Comparison of ENCODE assay signal across 12 cellular contexts in the genomic region with DNA sequence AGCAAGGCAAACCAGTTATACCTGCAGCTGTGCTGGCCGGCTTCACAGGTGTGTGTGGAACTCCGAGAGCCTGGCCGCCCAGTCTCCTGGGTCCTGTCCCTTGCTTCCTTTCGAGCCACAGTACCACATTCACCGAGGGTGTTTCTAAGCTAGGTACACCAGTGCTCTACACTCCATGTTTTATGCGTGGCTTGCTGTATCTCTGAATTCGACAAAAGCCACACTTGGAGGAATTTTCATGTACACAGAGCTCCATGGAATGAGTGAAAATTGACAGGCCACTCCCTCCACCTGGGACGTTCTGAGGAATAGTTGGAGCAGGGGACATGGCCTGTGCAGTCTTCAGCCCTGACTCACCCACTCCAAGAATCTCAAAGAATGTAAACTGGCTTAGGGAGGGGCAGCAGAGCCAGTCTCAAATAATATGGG. TPM values are rescaled to one million over a fixed set of nuclear protein-coding genes. Genes with fewer than 3 reads are reported as not detected.
DNase-seq lines count a peak whose midpoint lies in the region; ATAC-seq, FAIRE-seq and TF ChIP-seq lines count a peak whose summit lies in the region.
"Had no signal": no experiment of that assay in that cellular context is flagged by ENCODE, and none has a peak within 500 bp of the region (broad histone marks: within the 10 kb centered on the region; RNA-seq: fewer than 3 reads in every experiment).

No MANE protein-coding gene starts in this region.

- H3K27me3 ChIP-seq in upper lobe of right lung, result no peaks in the 10 kb centered on the region

- ATAC-seq in upper lobe of right lung (peak; percentile 77), GM21737 (IDR thresholded peaks at IDR 0.05; ENCODE audit: unreplicated experiment) (no peak)
- ATAC-seq: right cardiac atrium; stimulated activated naive CD8-positive, alpha-beta T cell treated with anti-CD3 and anti-CD28 coated beads, Interleukin-15, Interleukin-2, amounts not matched to agents 100 U/mL and 50 U/mL, for 24 hours had no signal

- 85 to 100% methylated on average over 6 to 7 of the region's 8 CpGs for WGBS in mesodermal cell (ENCODE audit: insufficient coverage in 2 of 2), 2 experiments

- H3K9me3 ChIP-seq in mesodermal cell (ENCODE audit: control insufficient read depth, low read length) (no peaks in the 10 kb centered on the region), upper lobe of right lung (no peaks in the 10 kb centered on the region)

- FAIRE-seq in HTR-8/SVneo (lab: Jason Lieb, UNC), result peak; percentile 69

- intact Hi-C loops in upper lobe of right lung (cut with DNase I), result loop anchor here (10.0 kb wide), 3 partner anchors 85 to 305 kb away; no protein-coding TSS in a partner anchor

- no peak for TF ChIP-seq CTCF in choroid plexus epithelial cell (conservative IDR thresholded peaks at IDR 0.05; ENCODE audit: low read depth, low read length)
- no peak for TF ChIP-seq CTCF in upper lobe of right lung (IDR thresholded peaks at IDR 0.05)

- H3K4me3 ChIP-seq in choroid plexus epithelial cell (ENCODE audit: low read depth, low read length), result no peak overlapping the region
- no peak overlapping the region for H3K4me3 ChIP-seq in mesodermal cell (ENCODE audit: extremely low read depth, insufficient read depth, low read length, poor library complexity, severe bottlenecking)
- no peak overlapping the region for H3K4me3 ChIP-seq in upper lobe of right lung

- H3K36me3 ChIP-seq in mesodermal cell (ENCODE audit: control insufficient read depth, insufficient read depth, low read length) (peaks cover 98% of the 10 kb centered on the region), upper lobe of right lung (peaks cover 98% of the 10 kb centered on the region)

- H3K4me1 ChIP-seq in mesodermal cell (ENCODE audit: control insufficient read depth, insufficient read depth, low read length, poor library complexity, severe bottlenecking) (peaks cover 14% of the 10 kb centered on the region), upper lobe of right lung (peaks cover 58% of the 10 kb centered on the region)

- H3K27ac ChIP-seq in mesodermal cell (ENCODE audit: low read depth, low read length, severe bottlenecking) (peak overlapping the region; percentile 59), upper lobe of right lung (peak overlapping the region; percentile 71)

- DNase-seq in HTR-8/SVneo (ENCODE audit: insufficient read length, low spot score) (peak; percentile 71), choroid plexus epithelial cell (ENCODE audit: low read depth) (peak; percentile 79), upper lobe of right lung (no peak), pons (ENCODE audit: low spot score) (no peak), DMS53 treated with DMSO at 0.1 percent for 48 hours (lab: John Stamatoyannopoulos, UW; ENCODE audit: unreplicated experiment) (no peak), NOMO-1 treated with DMSO at 0.1 percent for 48 hours (lab: John Stamatoyannopoulos, UW; ENCODE audit: unreplicated experiment) (no peak)
- DNase-seq: NCI-H1417 treated with DMSO at 0.1 percent for 48 hours; right cardiac atrium; SHP77 treated with DMSO at 0.1 percent for 48 hours; stimulated activated naive CD8-positive, alpha-beta T cell treated with anti-CD3 and anti-CD28 coated beads, Interleukin-15, Interleukin-2, amounts not matched to agents 100 U/mL and 50 U/mL, for 24 hours had no signal

RNA-seq across cellular contexts. Expression of a gene that starts 14.0 kb away (rescaled TPM):
- polyA plus RNA-seq in mesodermal cell (2013, experiment 1 of 2), result 22.4 TPM
- 20.2 TPM for polyA plus RNA-seq in mesodermal cell (2013, experiment 2 of 2)
- 195 TPM for total RNA-seq in upper lobe of right lung

Comparison
In these comparisons a context has a peak if more than half of its experiments do, and no peak if none do; other contexts are left out.
1. DNase-seq: peak in HTR-8/SVneo (single experiment) and choroid plexus epithelial cell (single experiment); none in upper lobe of right lung (single experiment), pons (single experiment), DMS53 treated with DMSO at 0.1 percent for 48 hours (single experiment) and NOMO-1 treated with DMSO at 0.1 percent for 48 hours (single experiment).